In the genomic region with DNA sequence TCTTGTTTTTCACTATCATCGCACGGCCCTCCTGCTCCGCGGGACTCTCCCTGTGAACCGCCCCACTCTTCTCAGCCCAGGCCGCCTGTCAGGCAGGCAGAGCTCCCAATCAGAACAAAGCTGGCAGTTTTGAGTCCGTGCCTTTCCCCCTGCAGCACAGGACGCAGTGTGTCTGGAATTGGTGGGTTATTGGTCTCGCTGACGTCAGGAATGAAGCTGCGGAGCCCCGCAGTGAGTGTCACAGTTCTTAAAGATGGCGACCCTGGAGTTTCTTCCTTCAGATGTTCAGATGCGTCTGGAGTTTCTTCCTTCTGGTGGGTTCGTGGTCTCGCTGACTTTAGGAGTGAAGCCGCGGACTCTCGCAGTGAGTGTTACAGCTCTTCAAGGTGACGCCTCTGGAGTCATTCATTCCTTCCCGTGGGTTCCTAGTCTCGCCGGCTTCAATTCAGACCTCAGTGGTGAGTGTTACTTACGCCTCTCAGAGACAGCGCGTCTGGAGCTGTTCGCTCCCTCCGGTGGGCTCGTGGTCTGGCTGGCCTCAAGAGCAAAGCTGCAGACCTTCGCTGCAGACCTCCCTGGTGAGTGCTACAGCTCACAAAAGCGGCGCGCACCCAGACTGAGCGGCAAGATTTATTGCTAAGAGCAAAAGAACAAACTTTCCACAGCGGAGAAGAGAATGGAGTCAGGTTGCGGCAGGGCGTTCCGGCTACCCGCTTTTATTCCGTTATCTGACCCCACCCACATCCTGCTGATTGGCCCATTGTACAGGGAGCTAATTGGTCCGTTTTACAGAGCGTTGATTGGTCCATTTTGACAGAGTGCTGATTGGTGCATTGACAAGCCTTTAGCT, we compare ENCODE assay signal across 14 cellular contexts. TPM values are rescaled to one million over a fixed set of nuclear protein-coding genes. Genes with fewer than 3 reads are reported as not detected.
DNase-seq lines count a peak whose midpoint lies in the region; ATAC-seq and TF ChIP-seq lines count a peak whose summit lies in the region.
"Had no signal": no experiment of that assay in that cellular context is flagged by ENCODE, and none has a peak within 500 bp of the region (broad histone marks: within the 10 kb centered on the region; RNA-seq: fewer than 3 reads in every experiment).

No MANE protein-coding gene starts in this region.

- no peak for TF ChIP-seq CTCF in breast epithelium (IDR thresholded peaks at IDR 0.05)
- no peak for TF ChIP-seq CTCF in MCF 10A (IDR thresholded peaks at IDR 0.05; ENCODE audit: unreplicated experiment)
- TF ChIP-seq CTCF in WTC11 (IDR thresholded peaks at IDR 0.05): no peak
- no peak for TF ChIP-seq CTCF in upper lobe of left lung (IDR thresholded peaks at IDR 0.05)
- TF ChIP-seq CTCF in mesothelial cell of epicardium (IDR thresholded peaks at IDR 0.05; ENCODE audit: unreplicated experiment): no peak

- H3K36me3 ChIP-seq in breast epithelium (no peaks in the 10 kb centered on the region), upper lobe of left lung (no peaks in the 10 kb centered on the region)
- H3K36me3 ChIP-seq: BLaER1 treated with 17β-estradiol and CSF1 and Interleukin-3, amounts not matched to agents 10 nM and 100 nM had no signal

- peak overlapping the region; percentile 28 to 57 (median 29) for H3K4me3 ChIP-seq in breast epithelium
- H3K4me3 ChIP-seq in upper lobe of left lung: no peak overlapping the region
- H3K4me3 ChIP-seq: BLaER1 treated with 17β-estradiol and CSF1 and Interleukin-3, amounts not matched to agents 10 nM and 100 nM had no signal

- peaks cover 0 to 10% of the 10 kb centered on the region in 2 donors for H3K27me3 ChIP-seq in breast epithelium
- H3K27me3 ChIP-seq in upper lobe of left lung: no peaks in the 10 kb centered on the region
- H3K27me3 ChIP-seq: BLaER1 treated with 17β-estradiol and CSF1 and Interleukin-3, amounts not matched to agents 10 nM and 100 nM had no signal

- BruUV-seq in MCF 10A (replicated peaks; lab: Mats Ljungman, UMichigan): no TSS peak

- H3K27ac Mint-ChIP-seq in MCF 10A (ENCODE audit: low read depth, unreplicated experiment) (no peak overlapping the region), WTC11 (peak overlapping the region; percentile 1; the same call in 1 of the 2 replicates), mesothelial cell of epicardium (no peak overlapping the region)
- H3K27ac Mint-ChIP-seq: activated naive CD4-positive, alpha-beta T cell treated with anti-CD3 and anti-CD28 coated beads, Interleukin-2, amount 50 U/mL, for 24 hours; type B pancreatic cell had no signal

- TF ChIP-seq POLR2A in breast epithelium (IDR thresholded peaks at IDR 0.05) (no peak), upper lobe of left lung (IDR thresholded peaks at IDR 0.05) (no peak)

- no peak for DNase-seq in breast epithelium (ENCODE audit: low spot score in 2 of 2)
- DNase-seq in MCF 10A (ENCODE audit: unreplicated experiment): no peak
- DNase-seq in WTC11 (ENCODE audit: low spot score): no peak
- DNase-seq in medulla oblongata (ENCODE audit: extremely low spot score): peak; percentile 1
- peak; percentile 25 to 34 for DNase-seq in upper lobe of left lung
- DNase-seq in stimulated activated CD8-positive, alpha-beta memory T cell treated with anti-CD3 and anti-CD28 coated beads, Interleukin-4, amount 100 ng/mL, for 48 hours: no peak
- DNase-seq in superior temporal gyrus (ENCODE audit: extremely low spot score): no peak
- DNase-seq in mesothelial cell of epicardium (ENCODE audit: low spot score in 2 of 2, unreplicated experiment in 2 of 2): no peak
- DNase-seq: caudate nucleus, NCI-H187 treated with DMSO at 0.1 percent for 48 hours had no signal

- ATAC-seq in WTC11 (no peak), upper lobe of left lung (ENCODE audit: low FRiP score in 2 of 2) (no peak)

- no peaks in the 10 kb centered on the region for H3K9me3 ChIP-seq in breast epithelium
- H3K9me3 ChIP-seq in upper lobe of left lung: no peaks in the 10 kb centered on the region
- H3K9me3 ChIP-seq: BLaER1 treated with 17β-estradiol and CSF1 and Interleukin-3, amounts not matched to agents 10 nM and 100 nM had no signal

- H3K4me3 Mint-ChIP-seq in MCF 10A (ENCODE audit: unreplicated experiment) (no peak overlapping the region), WTC11 (no peak overlapping the region), mesothelial cell of epicardium (no peak overlapping the region)
- H3K4me3 Mint-ChIP-seq: activated naive CD4-positive, alpha-beta T cell treated with anti-CD3 and anti-CD28 coated beads, Interleukin-2, amount 50 U/mL, for 24 hours; type B pancreatic cell had no signal

- intact Hi-C loops in breast epithelium (cut with DNase I; ENCODE audit: low total_unique reads) (no loop called here), MCF 10A (cut with micrococcal nuclease) (no loop called here)

- H3K36me3 Mint-ChIP-seq in MCF 10A (ENCODE audit: insufficient read depth, unreplicated experiment) (peaks cover 5% of the 10 kb centered on the region), WTC11 (no peaks in the 10 kb centered on the region), mesothelial cell of epicardium (no peaks in the 10 kb centered on the region)
- H3K36me3 Mint-ChIP-seq: activated naive CD4-positive, alpha-beta T cell treated with anti-CD3 and anti-CD28 coated beads, Interleukin-2, amount 50 U/mL, for 24 hours; type B pancreatic cell had no signal

- H3K4me1 Mint-ChIP-seq in MCF 10A (ENCODE audit: insufficient read depth, unreplicated experiment): no peaks in the 10 kb centered on the region
- H3K4me1 Mint-ChIP-seq in WTC11: no peaks in the 10 kb centered on the region
- H3K4me1 Mint-ChIP-seq in mesothelial cell of epicardium: no peaks in the 10 kb centered on the region
- H3K4me1 Mint-ChIP-seq: activated naive CD4-positive, alpha-beta T cell treated with anti-CD3 and anti-CD28 coated beads, Interleukin-2, amount 50 U/mL, for 24 hours had no signal

- POLR2A ChIA-PET in MCF 10A (lab: Yijun Ruan, JAX): no interaction called here
- POLR2A ChIA-PET in WTC11 (lab: Charles Lee): no interaction called here

- H3K27me3 Mint-ChIP-seq in MCF 10A (ENCODE audit: insufficient read depth, unreplicated experiment) (no peaks in the 10 kb centered on the region), WTC11 (ENCODE audit: low read depth) (peaks cover 4% of the 10 kb centered on the region), mesothelial cell of epicardium (ENCODE audit: low read depth) (peaks cover 16% of the 10 kb centered on the region)
- H3K27me3 Mint-ChIP-seq: type B pancreatic cell had no signal

- CTCF ChIA-PET in MCF 10A (lab: Yijun Ruan, JAX): no interaction called here
- CTCF ChIA-PET in WTC11 (lab: Charles Lee): no interaction called here

- no peak for TF ChIP-seq EP300 in upper lobe of left lung (IDR thresholded peaks at IDR 0.05)

- H3K9me3 Mint-ChIP-seq in MCF 10A (ENCODE audit: unreplicated experiment): no peaks in the 10 kb centered on the region
- peaks cover 5% of the 10 kb centered on the region for H3K9me3 Mint-ChIP-seq in WTC11
- no peaks in the 10 kb centered on the region for H3K9me3 Mint-ChIP-seq in mesothelial cell of epicardium
- H3K9me3 Mint-ChIP-seq: activated naive CD4-positive, alpha-beta T cell treated with anti-CD3 and anti-CD28 coated beads, Interleukin-2, amount 50 U/mL, for 24 hours; type B pancreatic cell had no signal

- no peaks in the 10 kb centered on the region for H3K4me1 ChIP-seq in breast epithelium
- H3K4me1 ChIP-seq in upper lobe of left lung: no peaks in the 10 kb centered on the region

- 85% methylated on average over 42 of the region's 42 CpGs for WGBS in upper lobe of left lung, 2 donors

- H3K27ac ChIP-seq in breast epithelium (no peak overlapping the region), upper lobe of left lung (no peak overlapping the region)
- H3K27ac ChIP-seq: BLaER1 treated with 17β-estradiol and CSF1 and Interleukin-3, amounts not matched to agents 10 nM and 100 nM had no signal

TF ChIP-seq in WTC11, 78 proteins besides CTCF, POLR2A, EP300 and RAD21:
- no peak for TF ChIP-seq ZNF425 (CRISPR knock-in tag; conservative IDR thresholded peaks at IDR 0.05)
- peak; percentile 68 for TF ChIP-seq NFYB (CRISPR knock-in tag; conservative IDR thresholded peaks at IDR 0.05; ENCODE audit: low read depth)

RNA-seq across cellular contexts. Expression of gene ZDHHC11B, which starts 7.4 kb away (rescaled TPM):
- total RNA-seq in breast epithelium (1 to 10 TPM; 1.1 to 4.8 (median 3.9) TPM), MCF 10A (2022) (0.17 TPM in 1 of 2 replicates, not detected in the other), WTC11 (2021) (2.3 to 4.4 TPM (median 3.1 TPM) in 3 replicates), upper lobe of left lung (10 to 100 TPM in 4 of 6 donors, 1 to 10 TPM in 2; 7.4 to 40.8 (median 13.1) TPM), mesothelial cell of epicardium (0.69 to 0.90 TPM (median 0.74 TPM) in 3 replicates)
- total RNA-seq: LHCN-M2 had no signal

Comparison
In these comparisons a context has a peak if more than half of its experiments do, and no peak if none do; other contexts are left out.
1. DNase-seq: peak in medulla oblongata (single experiment) and upper lobe of left lung (2 of 2); none in breast epithelium (0 of 2), MCF 10A (single experiment), WTC11 (single experiment), stimulated activated CD8-positive, alpha-beta memory T cell treated with anti-CD3 and anti-CD28 coated beads, Interleukin-4, amount 100 ng/mL, for 48 hours (single experiment), superior temporal gyrus (single experiment) and mesothelial cell of epicardium (0 of 2).
2. H3K4me3 ChIP-seq: peak in breast epithelium (3 of 3); none in upper lobe of left lung (0 of 4).